In genomic region chr16:31087481-31087880, GRCh38 we compare ENCODE assay signal across 26 cellular contexts.
"Had no signal": no experiment of that assay in that cellular context is flagged by ENCODE, and none has a peak within 500 bp of the region (broad histone marks: within the 10 kb centered on the region; RNA-seq: fewer than 3 reads in every experiment).

No MANE protein-coding gene starts in this region.

- ATAC-seq: activated T-helper 17 cell treated with anti-CD3 and anti-CD28 coated beads, Interleukin-2, amount 50 U/mL, for 72 hours; Panc1; T-helper 17 cell had no signal

- H3K27ac Mint-ChIP-seq: activated B cell treated with CpG ODN at 0.5 μM for 24 hours; activated CD4-positive, alpha-beta memory T cell treated with anti-CD3 and anti-CD28 coated beads for 36 hours; activated naive CD4-positive, alpha-beta T cell treated with anti-CD3 and anti-CD28 coated beads, Interleukin-2, amount 10 ng/mL, durations not matched to agents 7 days and 5 days; activated naive CD8-positive, alpha-beta T cell treated with anti-CD3 and anti-CD28 coated beads for 36 hours; T-helper 17 cell had no signal

- DNase-seq: activated B cell treated with CpG ODN at 0.5 μM for 24 hours; activated CD4-positive, alpha-beta memory T cell treated with anti-CD3 and anti-CD28 coated beads for 36 hours; activated CD4-positive, alpha-beta T cell treated with anti-CD3 and anti-CD28 coated beads for 1 hour; activated CD4-positive, alpha-beta T cell treated with anti-CD3 and anti-CD28 coated beads, Interleukin-2, amount 10 ng/mL, durations not matched to agents 24 days and 14 days; activated gamma-delta T cell; activated naive CD4-positive, alpha-beta T cell treated with anti-CD3 and anti-CD28 coated beads, Interleukin-2, amount 10 ng/mL, durations not matched to agents 7 days and 5 days; activated naive CD8-positive, alpha-beta T cell treated with anti-CD3 and anti-CD28 coated beads for 36 hours; activated T-cell treated with anti-CD3 and anti-CD28 coated beads for 4 hours; activated T-cell treated with anti-CD3 and anti-CD28 coated beads, Interleukin-2, amount 50 U/mL, for 48 hours; brain microvascular endothelial cell; MM.1S; NCI-H1105; NCI-H1436; NCI-H1694 treated with DMSO at 0.1 percent for 48 hours; NCI-H2029 treated with DMSO at 0.1 percent for 48 hours; NCI-H345; NCI-H510A; NCI-H526 treated with DMSO at 0.1 percent for 48 hours; OCI-M1; RPMI8226; SHP77 treated with DMSO at 0.1 percent for 48 hours; T-helper 17 cell; T-helper 9 cell had no signal

- H3K4me1 Mint-ChIP-seq: activated T-helper 17 cell treated with anti-CD3 and anti-CD28 coated beads, Interleukin-2, amount 50 U/mL, for 72 hours had no signal

- H3K36me3 ChIP-seq: cardiac muscle cell had no signal

- H3K27me3 ChIP-seq: brain microvascular endothelial cell, cardiac muscle cell had no signal

- H3K27me3 Mint-ChIP-seq: activated B cell treated with CpG ODN at 0.5 μM for 24 hours; activated CD4-positive, alpha-beta memory T cell treated with anti-CD3 and anti-CD28 coated beads for 36 hours; activated CD4-positive, alpha-beta T cell treated with anti-CD3 and anti-CD28 coated beads, Interleukin-2, amount 10 ng/mL, durations not matched to agents 24 days and 14 days; activated naive CD4-positive, alpha-beta T cell treated with anti-CD3 and anti-CD28 coated beads, Interleukin-2, amount 10 ng/mL, durations not matched to agents 7 days and 5 days; activated naive CD8-positive, alpha-beta T cell treated with anti-CD3 and anti-CD28 coated beads for 36 hours; activated T-helper 17 cell treated with anti-CD3 and anti-CD28 coated beads, Interleukin-2, amount 50 U/mL, for 72 hours; T-helper 17 cell had no signal

- H3K27ac ChIP-seq: brain microvascular endothelial cell, cardiac muscle cell had no signal

- H3K4me3 Mint-ChIP-seq: activated B cell treated with CpG ODN at 0.5 μM for 24 hours; activated CD4-positive, alpha-beta memory T cell treated with anti-CD3 and anti-CD28 coated beads for 36 hours; activated CD4-positive, alpha-beta T cell treated with anti-CD3 and anti-CD28 coated beads, Interleukin-2, amount 10 ng/mL, durations not matched to agents 24 days and 14 days; activated naive CD4-positive, alpha-beta T cell treated with anti-CD3 and anti-CD28 coated beads, Interleukin-2, amount 10 ng/mL, durations not matched to agents 7 days and 5 days; activated naive CD8-positive, alpha-beta T cell treated with anti-CD3 and anti-CD28 coated beads for 36 hours; activated T-helper 17 cell treated with anti-CD3 and anti-CD28 coated beads, Interleukin-2, amount 50 U/mL, for 72 hours; T-helper 17 cell had no signal

- H3K4me3 ChIP-seq: cardiac muscle cell had no signal

- H3K9me3 Mint-ChIP-seq: activated B cell treated with CpG ODN at 0.5 μM for 24 hours; activated CD4-positive, alpha-beta memory T cell treated with anti-CD3 and anti-CD28 coated beads for 36 hours; activated CD4-positive, alpha-beta T cell treated with anti-CD3 and anti-CD28 coated beads, Interleukin-2, amount 10 ng/mL, durations not matched to agents 24 days and 14 days; activated naive CD4-positive, alpha-beta T cell treated with anti-CD3 and anti-CD28 coated beads, Interleukin-2, amount 10 ng/mL, durations not matched to agents 7 days and 5 days; activated naive CD8-positive, alpha-beta T cell treated with anti-CD3 and anti-CD28 coated beads for 36 hours; activated T-helper 17 cell treated with anti-CD3 and anti-CD28 coated beads, Interleukin-2, amount 50 U/mL, for 72 hours had no signal
